17 cellular contexts compared by ENCODE assay signal in genomic region chr16:11868412-11868980, GRCh38.
"Had no signal": no experiment of that assay in that cellular context is flagged by ENCODE, and none has a peak within 500 bp of the region (broad histone marks: within the 10 kb centered on the region; RNA-seq: fewer than 3 reads in every experiment).

No MANE protein-coding gene starts in this region.

- H3K27me3 ChIP-seq: ascending aorta, breast epithelium, esophagus squamous epithelium, hepatocyte, left lung, neutrophil, tibial nerve, vagina had no signal

- H3K27ac ChIP-seq: breast epithelium, hepatocyte, left lung, neutrophil, tibial nerve, vagina had no signal

- ATAC-seq: left lung; natural killer cell; stimulated activated memory B cell treated with anti-CD40 and anti-IgM and Interleukin-4, amounts not matched to agents 10 μg/mL and 1 μg/mL and 100 μg/mL, for 72 hours had no signal

- H3K4me2 ChIP-seq: hepatocyte had no signal

- H3K4me1 ChIP-seq: breast epithelium, left lung had no signal

- H3K4me3 ChIP-seq: ascending aorta, breast epithelium, esophagus squamous epithelium, hepatocyte, left lung, tibial nerve, vagina had no signal

- H3K27ac Mint-ChIP-seq: activated T-helper 1 cell treated with anti-CD3 and anti-CD28 coated beads, Interleukin-12 subunit alpha, Interleukin-12 subunit beta, Interleukin-2, Interleukin-4 antibody, amounts not matched to agents 30 ng/mL and 10 ng/mL and 1 ng/mL, durations not matched to agents 14 hours and 24 hours and 36 hours; natural killer cell; stimulated activated memory B cell treated with anti-CD40 and anti-IgM and Interleukin-4, amounts not matched to agents 10 μg/mL and 1 μg/mL and 100 μg/mL, for 72 hours had no signal

- H3K27me3 Mint-ChIP-seq: stimulated activated memory B cell treated with anti-CD40 and anti-IgM and Interleukin-4, amounts not matched to agents 10 μg/mL and 1 μg/mL and 100 μg/mL, for 72 hours had no signal

- FAIRE-seq: kidney had no signal

- H3K36me3 ChIP-seq: breast epithelium had no signal

- H3K4me3 Mint-ChIP-seq: activated T-helper 1 cell treated with anti-CD3 and anti-CD28 coated beads, Interleukin-12 subunit alpha, Interleukin-12 subunit beta, Interleukin-2, Interleukin-4 antibody, amounts not matched to agents 30 ng/mL and 10 ng/mL and 1 ng/mL, durations not matched to agents 14 hours and 24 hours and 36 hours; natural killer cell; stimulated activated memory B cell treated with anti-CD40 and anti-IgM and Interleukin-4, amounts not matched to agents 10 μg/mL and 1 μg/mL and 100 μg/mL, for 72 hours had no signal

- H3K9me3 Mint-ChIP-seq: activated T-helper 1 cell treated with anti-CD3 and anti-CD28 coated beads, Interleukin-12 subunit alpha, Interleukin-12 subunit beta, Interleukin-2, Interleukin-4 antibody, amounts not matched to agents 30 ng/mL and 10 ng/mL and 1 ng/mL, durations not matched to agents 14 hours and 24 hours and 36 hours; natural killer cell; stimulated activated memory B cell treated with anti-CD40 and anti-IgM and Interleukin-4, amounts not matched to agents 10 μg/mL and 1 μg/mL and 100 μg/mL, for 72 hours had no signal

- H2AFZ ChIP-seq: hepatocyte had no signal

- H3K9me3 ChIP-seq: ascending aorta, breast epithelium, esophagus squamous epithelium, left lung, neutrophil, tibial nerve, vagina had no signal

- DNase-seq: activated CD4-positive, alpha-beta T cell treated with anti-CD3 and anti-CD28 coated beads for 1 hour; activated CD8-positive, alpha-beta memory T cell treated with anti-CD3 and anti-CD28 coated beads, Interleukin-2, amount 50 U/mL, for 48 hours; activated naive CD4-positive, alpha-beta T cell; esophagus squamous epithelium; kidney; left lung; natural killer cell; retina; T-helper 1 cell had no signal
